ENCODE assay signal across 8 cellular contexts in genomic region chr19:38321646-38322323, GRCh38. TPM values are rescaled to one million over a fixed set of nuclear protein-coding genes. Genes with fewer than 3 reads are reported as not detected.
DNase-seq lines count a peak whose midpoint lies in the region; ATAC-seq, FAIRE-seq and TF ChIP-seq lines count a peak whose summit lies in the region.

No MANE protein-coding gene starts in this region.

- H3K27me3 Mint-ChIP-seq in activated CD4-positive, alpha-beta T cell treated with anti-CD3 and anti-CD28 coated beads for 36 hours: no peaks in the 10 kb centered on the region

- TF ChIP-seq EP300 in K562 (IDR thresholded peaks at IDR 0.05; ENCODE audit: low read length): no peak

- POLR2A ChIA-PET in activated CD4-positive, alpha-beta T cell treated with anti-CD3 and anti-CD28 coated beads for 36 hours (lab: Charles Lee): no interaction called here
- POLR2A ChIA-PET in K562 (lab: Yijun Ruan, JAX): interaction anchor here (1.1 kb wide), 1 partner anchor 52 kb away, joined by 4 read pairs; the partner anchor contains the start of gene PSMD8

- H3K4me1 ChIP-seq in K562 (replicated peaks in 1 of 2; ENCODE audit: control insufficient read depth in 2 of 2, insufficient read depth in 2 of 2, low read length in 2 of 2): peaks cover 39 to 46% of the 10 kb centered on the region in 2 experiments
- H3K4me1 ChIP-seq in testis: peaks cover 24% of the 10 kb centered on the region

- intact Hi-C loops in activated CD4-positive, alpha-beta T cell treated with anti-CD3 and anti-CD28 coated beads for 36 hours (cut with DNase I, micrococcal nuclease): no loop called here
- intact Hi-C loops in K562 (cut with micrococcal nuclease) (no loop called here), testis (cut with DNase I; ENCODE audit: low total_unique reads) (no loop called here)

- TF ChIP-seq CTCF in K562 (IDR thresholded peaks at IDR 0.05 in 2 of 3, conservative IDR thresholded peaks at IDR 0.05 in 1 of 3; ENCODE audit: insufficient read depth in 2 of 3, low read depth in 1 of 3, low read length in 3 of 3): no peak
- TF ChIP-seq CTCF in testis (IDR thresholded peaks at IDR 0.05): no peak

- BruUV-seq in K562 (replicated peaks; lab: Mats Ljungman, UMichigan): no TSS peak

- H3K9ac ChIP-seq in K562 (ENCODE audit: insufficient read depth in 1 of 2, low read depth in 2 of 2, low read length in 2 of 2): peak overlapping the region in 1 of 2 experiments; percentile 74; a peak in 2 of 4 replicates

- H3K27ac Mint-ChIP-seq in activated CD4-positive, alpha-beta T cell treated with anti-CD3 and anti-CD28 coated beads for 36 hours: no peak overlapping the region

- no peaks in the 10 kb centered on the region for H3K9me3 Mint-ChIP-seq in activated CD4-positive, alpha-beta T cell treated with anti-CD3 and anti-CD28 coated beads for 36 hours (ENCODE audit: low read depth)

- H3K4me3 ChIP-seq in K562: no peak overlapping the region
- no peak overlapping the region for H3K4me3 ChIP-seq in testis

- H3K27me3 ChIP-seq in K562 (ENCODE audit: control insufficient read depth in 2 of 2, insufficient read depth in 2 of 2, low read length in 2 of 2): no peaks in the 10 kb centered on the region
- H3K27me3 ChIP-seq in testis: no peaks in the 10 kb centered on the region

- H3K36me3 Mint-ChIP-seq in activated CD4-positive, alpha-beta T cell treated with anti-CD3 and anti-CD28 coated beads for 36 hours (ENCODE audit: low read depth): peaks cover 14% of the 10 kb centered on the region

- CTCF ChIA-PET in activated CD4-positive, alpha-beta T cell treated with anti-CD3 and anti-CD28 coated beads for 36 hours (lab: Charles Lee): interaction anchor here (1.1 to 4.0 kb wide), 2 partner anchors 76 to 87 kb away, joined by 3 to 21 read pairs; no protein-coding TSS in a partner anchor
- CTCF ChIA-PET in K562 (lab: Yijun Ruan, JAX; ENCODE audit: low intra/inter-chr PET ratio): no interaction called here

- no peak overlapping the region; the same call in 1 of the 2 replicates for H3K4me2 ChIP-seq in K562 (ENCODE audit: insufficient read depth, low read length)

- H3K36me3 ChIP-seq in K562 (ENCODE audit: control insufficient read depth, insufficient read depth, low read length) (no peaks in the 10 kb centered on the region), testis (ENCODE audit: low read depth, missing control alignments) (no peaks in the 10 kb centered on the region)

- no peak for ATAC-seq in activated CD4-positive, alpha-beta T cell treated with anti-CD3 and anti-CD28 coated beads for 36 hours
- ATAC-seq in K562 (no peak), GM19397 (IDR thresholded peaks at IDR 0.05; ENCODE audit: unreplicated experiment) (no peak)

- H3K27ac ChIP-seq in K562 (ENCODE audit: extremely low read depth, low read depth, low read length) (peak overlapping the region; percentile 24; the same call in 1 of the 3 replicates), testis (peak overlapping the region in 1 of 2 donors; percentile 77)

- in situ Hi-C loops in K562 (cut with MboI): no loop called here

- H3K4me1 Mint-ChIP-seq in activated CD4-positive, alpha-beta T cell treated with anti-CD3 and anti-CD28 coated beads for 36 hours: peaks cover 36% of the 10 kb centered on the region

- H3K4me3 Mint-ChIP-seq in activated CD4-positive, alpha-beta T cell treated with anti-CD3 and anti-CD28 coated beads for 36 hours: peak overlapping the region; percentile 28

- no peak for TF ChIP-seq RAD21 in K562 (CRISPR knock-in tag; conservative IDR thresholded peaks at IDR 0.05 in 1 of 2, IDR thresholded peaks at IDR 0.05 in 1 of 2)

- no peaks in the 10 kb centered on the region for H3K79me2 ChIP-seq in K562 (ENCODE audit: control insufficient read depth, insufficient read depth, low read length)

- no peaks in the 10 kb centered on the region for H4K20me1 ChIP-seq in K562 (replicated peaks; ENCODE audit: control insufficient read depth, insufficient read depth, low read length)

- H2AFZ ChIP-seq in K562 (ENCODE audit: low read depth, low read length): peak overlapping the region; percentile 81

- no peaks in the 10 kb centered on the region for H3K9me1 ChIP-seq in K562 (ENCODE audit: control insufficient read depth, insufficient read depth, low read length)

- DNase-seq in activated CD4-positive, alpha-beta T cell treated with anti-CD3 and anti-CD28 coated beads for 36 hours: no peak
- DNase-seq in activated CD4-positive, alpha-beta T cell treated with anti-CD3 and anti-CD28 coated beads for 1 hour: no peak
- DNase-seq in K562 (ENCODE audit: extremely low read depth in 1 of 4, low spot score in 3 of 4) (peak in 1 of 4 experiments; percentile 38), islet precursor cell (peak; percentile 72), testis (peak; percentile 84), RPMI8226 (no peak), T-helper 9 cell (no peak)

- peak; percentile 52 for FAIRE-seq in K562 (lab: Jason Lieb, UNC)

- TF ChIP-seq POLR2A in K562 (conservative IDR thresholded peaks at IDR 0.05) (no peak), testis (IDR thresholded peaks at IDR 0.05) (no peak)

- H3K9me3 ChIP-seq in K562 (replicated peaks; ENCODE audit: control insufficient read depth, insufficient read depth, low read depth, low read length) (no peaks in the 10 kb centered on the region), testis (no peaks in the 10 kb centered on the region)

- WGBS in K562 (ENCODE audit: insufficient coverage, low coverage, missing lambda C conversion rate): 47% methylated on average over 11 of the region's 11 CpGs
- WGBS in testis, 2 donors: 29 to 43% methylated on average over 9 to 11 of the region's 11 CpGs

RNA-seq across cellular contexts. Expression of gene KCNK6, which starts 2.1 kb away (rescaled TPM):
- 10 to 100 TPM in 1 of 2 experiments, 1 to 10 TPM in 1; 9.6 to 10.2 TPM for total RNA-seq in activated CD4-positive, alpha-beta T cell treated with anti-CD3 and anti-CD28 coated beads for 36 hours
- 0.18 and 0.90 TPM in 2 replicates for total RNA-seq in K562 (2011; cell fraction: chromatin; rRNA removed; ENCODE audit: low replicate concordance)
- total RNA-seq in K562 (2011; cell fraction: nucleolus; rRNA removed): 0.17 and 0.92 TPM in 2 replicates
- total RNA-seq in K562 (2011; cell fraction: nucleoplasm; rRNA removed): 0.29 and 1.1 TPM in 2 replicates
- total RNA-seq in K562 (2014; rRNA removed) (0.05 and 0.12 TPM in 2 replicates), K562 (2014; rRNA removed; fragmentation: Illumina TruSeq; extraction: Trizol) (0.06 and 0.15 TPM in 2 replicates), K562 (2015; rRNA removed; fragmentation: Illumina TruSeq; extraction: Trizol) (0.04 and 0.07 TPM in 2 replicates), K562 (2021) (0.18 and 0.31 TPM in 2 replicates), testis (1 to 10 TPM; 2.3 to 3.5 TPM)
- polyA plus RNA-seq in K562 (2011; rRNA removed) (0.07 and 0.16 TPM in 2 replicates), K562 (2014; fragmentation: Illumina TruSeq; extraction: Trizol) (0.08 and 0.42 TPM in 2 replicates), K562 (2014; fragmentation: Nextera tagmentation; extraction: Ambion mirVana) (under 1 TPM; 0.24 to 0.27 TPM), K562 (2014; rRNA removed) (0.07 and 0.08 TPM in 2 replicates), testis (ENCODE audit: insufficient read depth, low read depth, low replicate concordance) (3.4 TPM)
- polyA plus RNA-seq in K562 (2011; cell fraction: cytosol; rRNA removed): 0.07 and 0.25 TPM in 2 replicates
- polyA plus RNA-seq in K562 (2011; cell fraction: nucleus; rRNA removed): 0.10 TPM in 2 replicates
- 0.20 and 0.47 TPM in 2 replicates for polyA plus RNA-seq in K562 (2012)
- 0.07 and 0.09 TPM in 2 replicates for polyA minus RNA-seq in K562 (2011; rRNA and poly(A)+ RNA removed)
- polyA minus RNA-seq in K562 (2011; cell fraction: cytosol; rRNA and poly(A)+ RNA removed): not detected in 2 replicates
- under 0.01 and 0.11 TPM in 2 replicates for polyA minus RNA-seq in K562 (2011; cell fraction: nucleus; rRNA and poly(A)+ RNA removed)

RNA-seq across cellular contexts. Expression of gene YIF1B, which starts 6.0 kb away (rescaled TPM):
- 10 to 100 TPM; 76.3 to 90.1 TPM for total RNA-seq in activated CD4-positive, alpha-beta T cell treated with anti-CD3 and anti-CD28 coated beads for 36 hours
- 108 and 422 TPM in 2 replicates for total RNA-seq in K562 (2011; cell fraction: chromatin; rRNA removed; ENCODE audit: low replicate concordance)
- total RNA-seq in K562 (2011; cell fraction: nucleolus; rRNA removed): 844 and 880 TPM in 2 replicates
- 389 and 454 TPM in 2 replicates for total RNA-seq in K562 (2011; cell fraction: nucleoplasm; rRNA removed)
- total RNA-seq in K562 (2014; rRNA removed) (397 and 458 TPM in 2 replicates), K562 (2014; rRNA removed; fragmentation: Illumina TruSeq; extraction: Trizol) (92.4 and 102 TPM in 2 replicates), K562 (2015; rRNA removed; fragmentation: Illumina TruSeq; extraction: Trizol) (213 and 217 TPM in 2 replicates), K562 (2021) (329 and 345 TPM in 2 replicates), testis (10 to 100 TPM; 63.5 to 63.7 TPM)
- polyA plus RNA-seq in K562 (2011; rRNA removed) (400 and 618 TPM in 2 replicates), K562 (2014; fragmentation: Illumina TruSeq; extraction: Trizol) (323 and 490 TPM in 2 replicates), K562 (2014; fragmentation: Nextera tagmentation; extraction: Ambion mirVana) (10 to 100 TPM in 1 of 2 experiments, 1 to 10 TPM in 1; 8.5 to 84.7 TPM), K562 (2014; rRNA removed) (586 and 617 TPM in 2 replicates), testis (ENCODE audit: insufficient read depth, low read depth, low replicate concordance) (52.1 TPM)
- polyA plus RNA-seq in K562 (2011; cell fraction: cytosol; rRNA removed): 1,022 and 1,984 TPM in 2 replicates
- polyA plus RNA-seq in K562 (2011; cell fraction: nucleus; rRNA removed): 645 and 781 TPM in 2 replicates
- polyA plus RNA-seq in K562 (2012): 339 and 566 TPM in 2 replicates
- polyA minus RNA-seq in K562 (2011; rRNA and poly(A)+ RNA removed): 79.0 and 123 TPM in 2 replicates
- 183 and 249 TPM in 2 replicates for polyA minus RNA-seq in K562 (2011; cell fraction: cytosol; rRNA and poly(A)+ RNA removed)
- polyA minus RNA-seq in K562 (2011; cell fraction: nucleus; rRNA and poly(A)+ RNA removed): 64.5 and 82.9 TPM in 2 replicates

RNA-seq across cellular contexts. Expression of gene CATSPERG, which starts 13.8 kb away (rescaled TPM):
- 1 to 10 TPM; 3.3 to 3.4 TPM for total RNA-seq in activated CD4-positive, alpha-beta T cell treated with anti-CD3 and anti-CD28 coated beads for 36 hours
- 13.9 and 31.7 TPM in 2 replicates for total RNA-seq in K562 (2011; cell fraction: chromatin; rRNA removed; ENCODE audit: low replicate concordance)
- total RNA-seq in K562 (2011; cell fraction: nucleolus; rRNA removed): 19.7 and 20.7 TPM in 2 replicates
- 21.0 and 26.9 TPM in 2 replicates for total RNA-seq in K562 (2011; cell fraction: nucleoplasm; rRNA removed)
- total RNA-seq in K562 (2014; rRNA removed): 0.37 TPM in 1 of 2 replicates, not detected in the other
- total RNA-seq in K562 (2014; rRNA removed; fragmentation: Illumina TruSeq; extraction: Trizol): 0.41 and 0.58 TPM in 2 replicates
- 0.72 and 0.76 TPM in 2 replicates for total RNA-seq in K562 (2015; rRNA removed; fragmentation: Illumina TruSeq; extraction: Trizol)
- 1.8 and 2.2 TPM in 2 replicates for total RNA-seq in K562 (2021)
- 0.56 and 1.0 TPM in 2 replicates for polyA plus RNA-seq in K562 (2011; rRNA removed)
- polyA plus RNA-seq in K562 (2011; cell fraction: cytosol; rRNA removed): 0.27 and 0.46 TPM in 2 replicates
- 3.2 and 3.3 TPM in 2 replicates for polyA plus RNA-seq in K562 (2011; cell fraction: nucleus; rRNA removed)
- 0.55 and 0.90 TPM in 2 replicates for polyA plus RNA-seq in K562 (2012)
- 0.15 and 0.30 TPM in 2 replicates for polyA plus RNA-seq in K562 (2014; fragmentation: Illumina TruSeq; extraction: Trizol)
- under 1 TPM in 1 of 2 experiments, not detected in 1; 0.07 TPM for polyA plus RNA-seq in K562 (2014; fragmentation: Nextera tagmentation; extraction: Ambion mirVana)
- polyA plus RNA-seq in K562 (2014; rRNA removed): 0.97 and 1.1 TPM in 2 replicates
- 1.3 and 1.6 TPM in 2 replicates for polyA minus RNA-seq in K562 (2011; rRNA and poly(A)+ RNA removed)
- 0.95 and 1.5 TPM in 2 replicates for polyA minus RNA-seq in K562 (2011; cell fraction: cytosol; rRNA and poly(A)+ RNA removed)
- 3.6 and 4.6 TPM in 2 replicates for polyA minus RNA-seq in K562 (2011; cell fraction: nucleus; rRNA and poly(A)+ RNA removed)
- total RNA-seq in testis: 10 to 100 TPM; 56.3 to 84.0 TPM
- 141 TPM for polyA plus RNA-seq in testis (ENCODE audit: insufficient read depth, low read depth, low replicate concordance)

RNA-seq across cellular contexts. Expression of gene C19orf33, which starts 17.7 kb away (rescaled TPM):
- total RNA-seq in activated CD4-positive, alpha-beta T cell treated with anti-CD3 and anti-CD28 coated beads for 36 hours: not detected
- not detected in 2 replicates for total RNA-seq in K562 (2011; cell fraction: chromatin; rRNA removed; ENCODE audit: low replicate concordance)
- total RNA-seq in K562 (2011; cell fraction: nucleolus; rRNA removed): not detected in 2 replicates
- total RNA-seq in K562 (2011; cell fraction: nucleoplasm; rRNA removed): not detected in 2 replicates
- total RNA-seq in K562 (2014; rRNA removed): not detected in 2 replicates
- not detected in 2 replicates for total RNA-seq in K562 (2014; rRNA removed; fragmentation: Illumina TruSeq; extraction: Trizol)
- total RNA-seq in K562 (2015; rRNA removed; fragmentation: Illumina TruSeq; extraction: Trizol): not detected in 2 replicates
- not detected in 2 replicates for total RNA-seq in K562 (2021)
- not detected in 2 replicates for polyA plus RNA-seq in K562 (2011; rRNA removed)
- 0.57 TPM in 1 of 2 replicates, not detected in the other for polyA plus RNA-seq in K562 (2011; cell fraction: cytosol; rRNA removed)
- not detected in 2 replicates for polyA plus RNA-seq in K562 (2011; cell fraction: nucleus; rRNA removed)
- 0.29 TPM in 1 of 2 replicates, not detected in the other for polyA plus RNA-seq in K562 (2012)
- polyA plus RNA-seq in K562 (2014; fragmentation: Illumina TruSeq; extraction: Trizol): not detected in 2 replicates
- not detected for polyA plus RNA-seq in K562 (2014; fragmentation: Nextera tagmentation; extraction: Ambion mirVana)
- 3.2 TPM in 1 of 2 replicates, not detected in the other for polyA plus RNA-seq in K562 (2014; rRNA removed)
- not detected in 2 replicates for polyA minus RNA-seq in K562 (2011; rRNA and poly(A)+ RNA removed)
- not detected in 2 replicates for polyA minus RNA-seq in K562 (2011; cell fraction: cytosol; rRNA and poly(A)+ RNA removed)
- polyA minus RNA-seq in K562 (2011; cell fraction: nucleus; rRNA and poly(A)+ RNA removed): 0.81 TPM in 1 of 2 replicates, not detected in the other
- 1 to 10 TPM; 1.1 to 1.7 TPM for total RNA-seq in testis
- polyA plus RNA-seq in testis (ENCODE audit: insufficient read depth, low read depth, low replicate concordance): 7.9 TPM

RNA-seq across cellular contexts. Expression of gene PSMD8, which starts 52.6 kb away (rescaled TPM):
- 100 to 1,000 TPM; 219 to 275 TPM for total RNA-seq in activated CD4-positive, alpha-beta T cell treated with anti-CD3 and anti-CD28 coated beads for 36 hours
- 76.7 and 164 TPM in 2 replicates for total RNA-seq in K562 (2011; cell fraction: chromatin; rRNA removed; ENCODE audit: low replicate concordance)
- 169 and 187 TPM in 2 replicates for total RNA-seq in K562 (2011; cell fraction: nucleolus; rRNA removed)
- 126 and 134 TPM in 2 replicates for total RNA-seq in K562 (2011; cell fraction: nucleoplasm; rRNA removed)
- 379 and 498 TPM in 2 replicates for total RNA-seq in K562 (2014; rRNA removed)
- total RNA-seq in K562 (2014; rRNA removed; fragmentation: Illumina TruSeq; extraction: Trizol): 222 and 257 TPM in 2 replicates
- 315 and 317 TPM in 2 replicates for total RNA-seq in K562 (2015; rRNA removed; fragmentation: Illumina TruSeq; extraction: Trizol)
- 304 and 317 TPM in 2 replicates for total RNA-seq in K562 (2021)
- 561 and 583 TPM in 2 replicates for polyA plus RNA-seq in K562 (2011; rRNA removed)
- 760 and 1,382 TPM in 2 replicates for polyA plus RNA-seq in K562 (2011; cell fraction: cytosol; rRNA removed)
- 215 and 238 TPM in 2 replicates for polyA plus RNA-seq in K562 (2011; cell fraction: nucleus; rRNA removed)
- polyA plus RNA-seq in K562 (2012): 347 and 565 TPM in 2 replicates
- 377 and 397 TPM in 2 replicates for polyA plus RNA-seq in K562 (2014; fragmentation: Illumina TruSeq; extraction: Trizol)
- 100 to 1,000 TPM; 130 to 244 TPM for polyA plus RNA-seq in K562 (2014; fragmentation: Nextera tagmentation; extraction: Ambion mirVana)
- 372 and 502 TPM in 2 replicates for polyA plus RNA-seq in K562 (2014; rRNA removed)
- polyA minus RNA-seq in K562 (2011; rRNA and poly(A)+ RNA removed): 222 and 326 TPM in 2 replicates
- 135 and 197 TPM in 2 replicates for polyA minus RNA-seq in K562 (2011; cell fraction: cytosol; rRNA and poly(A)+ RNA removed)
- 64.9 and 72.1 TPM in 2 replicates for polyA minus RNA-seq in K562 (2011; cell fraction: nucleus; rRNA and poly(A)+ RNA removed)
- 100 to 1,000 TPM; 244 to 265 TPM for total RNA-seq in testis
- 373 TPM for polyA plus RNA-seq in testis (ENCODE audit: insufficient read depth, low read depth, low replicate concordance)

Comparison
In these comparisons a context has a peak if more than half of its experiments do, and no peak if none do; other contexts are left out.
1. DNase-seq: peak in islet precursor cell (single experiment) and testis (single experiment); none in activated CD4-positive, alpha-beta T cell treated with anti-CD3 and anti-CD28 coated beads for 36 hours (single experiment), activated CD4-positive, alpha-beta T cell treated with anti-CD3 and anti-CD28 coated beads for 1 hour (single experiment), RPMI8226 (single experiment) and T-helper 9 cell (single experiment).